Comparison of ENCODE assay signal across 8 cellular contexts in genomic region chr17:57294629-57295501, GRCh38. TPM values are rescaled to one million over a fixed set of nuclear protein-coding genes. Genes with fewer than 3 reads are reported as not detected.
DNase-seq lines count a peak whose midpoint lies in the region; ATAC-seq and TF ChIP-seq lines count a peak whose summit lies in the region.

No MANE protein-coding gene starts in this region.

- H3K4me1 Mint-ChIP-seq in activated T-helper 2 cell treated with anti-CD3 and anti-CD28 coated beads, Interferon-gamma antibody, Interleukin-2, Interleukin-4, amounts not matched to agents 10 μg/mL and 5 μg/mL and 100 μg/mL, durations not matched to agents 14 hours and 24 hours and 36 hours (ENCODE audit: low read depth), result peaks cover 19% of the 10 kb centered on the region
- peaks cover 55% of the 10 kb centered on the region for H3K4me1 Mint-ChIP-seq in mesothelial cell of epicardium

- peak; percentile 54 for DNase-seq in DMS79 treated with DMSO at 0.1 percent for 48 hours (lab: John Stamatoyannopoulos, UW)
- peak; percentile 88 for DNase-seq in NCI-H2196 (lab: John Stamatoyannopoulos, UW; ENCODE audit: unreplicated experiment)
- DNase-seq in activated T-helper 2 cell treated with anti-CD3 and anti-CD28 coated beads, Interferon-gamma antibody, Interleukin-2, Interleukin-4, amounts not matched to agents 10 μg/mL and 5 μg/mL and 100 μg/mL, durations not matched to agents 14 hours and 24 hours and 36 hours (ENCODE audit: low spot score), result no peak
- DNase-seq in mesothelial cell of epicardium (ENCODE audit: low spot score in 2 of 2, unreplicated experiment in 2 of 2), result no peak
- no peak for DNase-seq in ecto neural progenitor cell (ENCODE audit: low spot score)
- DNase-seq in activated effector memory CD4-positive, alpha-beta T cell treated with Interleukin-2 at 50 U/mL for 16 hours, result no peak
- DNase-seq in activated effector memory CD4-positive, alpha-beta T cell treated with anti-CD3 and anti-CD28 coated beads, Interleukin-2, amount 50 U/mL, for 16 hours, result no peak

- H3K36me3 Mint-ChIP-seq in activated T-helper 2 cell treated with anti-CD3 and anti-CD28 coated beads, Interferon-gamma antibody, Interleukin-2, Interleukin-4, amounts not matched to agents 10 μg/mL and 5 μg/mL and 100 μg/mL, durations not matched to agents 14 hours and 24 hours and 36 hours (ENCODE audit: low read depth), result peaks cover 86% of the 10 kb centered on the region
- peaks cover 24% of the 10 kb centered on the region for H3K36me3 Mint-ChIP-seq in mesothelial cell of epicardium

- ATAC-seq in GM21423 (IDR thresholded peaks at IDR 0.05; ENCODE audit: unreplicated experiment), result no peak

- intact Hi-C loops in activated T-helper 2 cell treated with anti-CD3 and anti-CD28 coated beads, Interferon-gamma antibody, Interleukin-2, Interleukin-4, amounts not matched to agents 10 μg/mL and 5 μg/mL and 100 μg/mL, durations not matched to agents 14 hours and 24 hours and 36 hours (cut with micrococcal nuclease), result no loop called here

- H3K27me3 Mint-ChIP-seq in activated T-helper 2 cell treated with anti-CD3 and anti-CD28 coated beads, Interferon-gamma antibody, Interleukin-2, Interleukin-4, amounts not matched to agents 10 μg/mL and 5 μg/mL and 100 μg/mL, durations not matched to agents 14 hours and 24 hours and 36 hours (ENCODE audit: low read depth), result no peaks in the 10 kb centered on the region
- H3K27me3 Mint-ChIP-seq in mesothelial cell of epicardium (ENCODE audit: low read depth), result no peaks in the 10 kb centered on the region

- no peak for TF ChIP-seq CTCF in mesothelial cell of epicardium (IDR thresholded peaks at IDR 0.05; ENCODE audit: unreplicated experiment)

- H3K9me3 Mint-ChIP-seq in activated T-helper 2 cell treated with anti-CD3 and anti-CD28 coated beads, Interferon-gamma antibody, Interleukin-2, Interleukin-4, amounts not matched to agents 10 μg/mL and 5 μg/mL and 100 μg/mL, durations not matched to agents 14 hours and 24 hours and 36 hours, result peaks cover 23% of the 10 kb centered on the region
- peaks cover 17% of the 10 kb centered on the region for H3K9me3 Mint-ChIP-seq in mesothelial cell of epicardium

- H3K27ac Mint-ChIP-seq in activated T-helper 2 cell treated with anti-CD3 and anti-CD28 coated beads, Interferon-gamma antibody, Interleukin-2, Interleukin-4, amounts not matched to agents 10 μg/mL and 5 μg/mL and 100 μg/mL, durations not matched to agents 14 hours and 24 hours and 36 hours, result peak overlapping the region; percentile 50
- H3K27ac Mint-ChIP-seq in mesothelial cell of epicardium, result peak overlapping the region; percentile 97

- H3K4me3 Mint-ChIP-seq in activated T-helper 2 cell treated with anti-CD3 and anti-CD28 coated beads, Interferon-gamma antibody, Interleukin-2, Interleukin-4, amounts not matched to agents 10 μg/mL and 5 μg/mL and 100 μg/mL, durations not matched to agents 14 hours and 24 hours and 36 hours (ENCODE audit: low read depth), result no peak overlapping the region
- no peak overlapping the region for H3K4me3 Mint-ChIP-seq in mesothelial cell of epicardium

RNA-seq across cellular contexts. Expression of gene MSI2, which starts 38.5 kb away (rescaled TPM):
- 181 and 198 TPM in 2 replicates for total RNA-seq in activated T-helper 2 cell treated with anti-CD3 and anti-CD28 coated beads, Interferon-gamma antibody, Interleukin-2, Interleukin-4, amounts not matched to agents 10 μg/mL and 5 μg/mL and 100 μg/mL, durations not matched to agents 14 hours and 24 hours and 36 hours
- 136 to 144 TPM (median 140 TPM) in 3 replicates for total RNA-seq in mesothelial cell of epicardium

Comparison
In these comparisons a context has a peak if more than half of its experiments do, and no peak if none do; other contexts are left out.
1. DNase-seq: peak in DMS79 treated with DMSO at 0.1 percent for 48 hours (single experiment) and NCI-H2196 (single experiment); none in activated T-helper 2 cell treated with anti-CD3 and anti-CD28 coated beads, Interferon-gamma antibody, Interleukin-2, Interleukin-4, amounts not matched to agents 10 μg/mL and 5 μg/mL and 100 μg/mL, durations not matched to agents 14 hours and 24 hours and 36 hours (single experiment), mesothelial cell of epicardium (0 of 2), ecto neural progenitor cell (single experiment), activated effector memory CD4-positive, alpha-beta T cell treated with Interleukin-2 at 50 U/mL for 16 hours (single experiment) and activated effector memory CD4-positive, alpha-beta T cell treated with anti-CD3 and anti-CD28 coated beads, Interleukin-2, amount 50 U/mL, for 16 hours (single experiment).